ENCODE assay signal across 1 cellular context in the genomic region with DNA sequence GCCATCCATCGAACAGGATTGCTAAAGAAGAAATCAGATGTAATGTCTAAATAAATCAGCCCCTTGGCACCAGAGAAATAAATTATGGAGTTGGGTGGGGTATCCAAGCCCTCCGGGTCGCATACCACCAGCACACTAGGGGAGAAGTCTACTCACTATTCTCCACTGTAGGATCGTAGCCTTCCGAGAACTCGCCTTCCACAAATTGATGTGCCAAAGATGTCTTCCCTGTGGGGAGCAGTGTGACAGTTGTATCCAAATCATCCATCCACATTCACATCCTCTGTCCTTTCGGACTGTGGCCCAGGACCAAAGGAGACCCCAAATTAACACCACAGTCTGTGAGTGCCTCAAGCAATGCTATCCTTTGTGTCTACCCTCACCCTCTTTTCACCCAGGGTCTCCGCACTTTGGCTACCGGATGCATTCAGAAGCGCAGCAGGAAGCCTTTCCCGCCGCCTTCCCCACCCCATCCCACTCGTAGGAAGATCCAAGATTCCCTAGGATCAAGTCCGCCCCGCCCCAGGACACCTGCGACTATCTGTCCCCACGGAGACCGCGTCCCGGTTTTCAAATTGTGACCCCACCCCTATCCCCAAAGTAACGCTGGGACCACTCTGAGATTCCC.
TF ChIP-seq lines count a peak whose summit lies in the region.

No MANE protein-coding gene starts in this region.

TF ChIP-seq in WTC11, 78 proteins besides CTCF, POLR2A, EP300 and RAD21 (continued from another document):
- TF ChIP-seq ZNF281 (CRISPR knock-in tag; IDR thresholded peaks at IDR 0.05) (no peak), ZNF396 (CRISPR knock-in tag; IDR thresholded peaks at IDR 0.05; ENCODE audit: borderline replicate concordance) (no peak), GRHL2 (CRISPR knock-in tag; IDR thresholded peaks at IDR 0.05; ENCODE audit: insufficient replicate concordance, severe bottlenecking) (no peak)
- TF ChIP-seq, protein P1, sequence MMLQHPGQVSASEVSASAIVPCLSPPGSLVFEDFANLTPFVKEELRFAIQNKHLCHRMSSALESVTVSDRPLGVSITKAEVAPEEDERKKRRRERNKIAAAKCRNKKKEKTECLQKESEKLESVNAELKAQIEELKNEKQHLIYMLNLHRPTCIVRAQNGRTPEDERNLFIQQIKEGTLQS (CRISPR knock-in tag; conservative IDR thresholded peaks at IDR 0.05), result no peak
